ENCODE assay signal across 1 cellular context in the genomic region with DNA sequence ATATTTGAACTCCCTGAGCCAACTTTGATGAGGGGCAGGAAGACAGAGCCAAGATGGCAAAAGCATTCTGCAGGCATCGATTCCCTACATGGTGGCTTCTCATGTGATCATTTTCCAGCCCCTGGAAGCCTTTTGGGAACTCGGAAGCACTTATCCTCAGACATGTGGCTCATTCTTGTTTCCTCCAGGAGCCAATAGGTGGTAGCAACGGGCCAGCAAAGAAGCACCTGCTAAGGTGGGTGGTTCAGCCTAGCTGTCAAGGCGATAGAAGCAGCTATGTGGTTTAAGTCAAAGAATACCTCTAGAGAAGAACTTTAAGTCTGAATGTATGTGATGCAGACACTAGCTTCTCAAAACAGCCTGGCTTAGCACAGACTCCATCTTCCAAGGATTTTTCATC.
TF ChIP-seq lines count a peak whose summit lies in the region.

No MANE protein-coding gene starts in this region.

TF ChIP-seq in SK-N-SH, 30 proteins besides CTCF, POLR2A, EP300 and RAD21 (continued from another document):
- TF ChIP-seq REST (IDR thresholded peaks at IDR 0.05; ENCODE audit: low read depth, low read length) (no peak), SIN3A (IDR thresholded peaks at IDR 0.05; ENCODE audit: borderline replicate concordance, low read depth, low read length) (no peak), FOXJ3 (CRISPR knock-in tag; IDR thresholded peaks at IDR 0.05) (no peak), GABPA (IDR thresholded peaks at IDR 0.05; ENCODE audit: low read depth) (no peak), FOSL2 (IDR thresholded peaks at IDR 0.05; ENCODE audit: borderline replicate concordance, low read depth) (no peak), MEF2A (IDR thresholded peaks at IDR 0.05; ENCODE audit: borderline replicate concordance, low read depth) (no peak), USF2 (IDR thresholded peaks at IDR 0.05; ENCODE audit: borderline replicate concordance, low read depth, low read length) (no peak), ELF1 (IDR thresholded peaks at IDR 0.05) (no peak), TCF12 (IDR thresholded peaks at IDR 0.05) (no peak), NRF1 (IDR thresholded peaks at IDR 0.05; ENCODE audit: low read depth, low read length) (no peak), GATA2 (CRISPR knock-in tag; IDR thresholded peaks at IDR 0.05) (no peak), YY1 (IDR thresholded peaks at IDR 0.05; ENCODE audit: low read depth) (no peak), CHD2 (IDR thresholded peaks at IDR 0.05; ENCODE audit: low read length, partially characterized antibody) (no peak), RXRA (IDR thresholded peaks at IDR 0.05; ENCODE audit: borderline replicate concordance, low read depth) (no peak), JUND (IDR thresholded peaks at IDR 0.05) (no peak), FOXM1 (IDR thresholded peaks at IDR 0.05; ENCODE audit: low read depth) (no peak)
- TF ChIP-seq, protein P1, sequence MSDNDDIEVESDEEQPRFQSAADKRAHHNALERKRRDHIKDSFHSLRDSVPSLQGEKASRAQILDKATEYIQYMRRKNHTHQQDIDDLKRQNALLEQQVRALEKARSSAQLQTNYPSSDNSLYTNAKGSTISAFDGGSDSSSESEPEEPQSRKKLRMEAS (IDR thresholded peaks at IDR 0.05; ENCODE audit: low read depth), result no peak
- TF ChIP-seq, protein P2, sequence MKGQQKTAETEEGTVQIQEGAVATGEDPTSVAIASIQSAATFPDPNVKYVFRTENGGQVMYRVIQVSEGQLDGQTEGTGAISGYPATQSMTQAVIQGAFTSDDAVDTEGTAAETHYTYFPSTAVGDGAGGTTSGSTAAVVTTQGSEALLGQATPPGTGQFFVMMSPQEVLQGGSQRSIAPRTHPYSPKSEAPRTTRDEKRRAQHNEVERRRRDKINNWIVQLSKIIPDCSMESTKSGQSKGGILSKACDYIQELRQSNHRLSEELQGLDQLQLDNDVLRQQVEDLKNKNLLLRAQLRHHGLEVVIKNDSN (IDR thresholded peaks at IDR 0.05; ENCODE audit: borderline replicate concordance, low read depth), result no peak
